In the genomic region with DNA sequence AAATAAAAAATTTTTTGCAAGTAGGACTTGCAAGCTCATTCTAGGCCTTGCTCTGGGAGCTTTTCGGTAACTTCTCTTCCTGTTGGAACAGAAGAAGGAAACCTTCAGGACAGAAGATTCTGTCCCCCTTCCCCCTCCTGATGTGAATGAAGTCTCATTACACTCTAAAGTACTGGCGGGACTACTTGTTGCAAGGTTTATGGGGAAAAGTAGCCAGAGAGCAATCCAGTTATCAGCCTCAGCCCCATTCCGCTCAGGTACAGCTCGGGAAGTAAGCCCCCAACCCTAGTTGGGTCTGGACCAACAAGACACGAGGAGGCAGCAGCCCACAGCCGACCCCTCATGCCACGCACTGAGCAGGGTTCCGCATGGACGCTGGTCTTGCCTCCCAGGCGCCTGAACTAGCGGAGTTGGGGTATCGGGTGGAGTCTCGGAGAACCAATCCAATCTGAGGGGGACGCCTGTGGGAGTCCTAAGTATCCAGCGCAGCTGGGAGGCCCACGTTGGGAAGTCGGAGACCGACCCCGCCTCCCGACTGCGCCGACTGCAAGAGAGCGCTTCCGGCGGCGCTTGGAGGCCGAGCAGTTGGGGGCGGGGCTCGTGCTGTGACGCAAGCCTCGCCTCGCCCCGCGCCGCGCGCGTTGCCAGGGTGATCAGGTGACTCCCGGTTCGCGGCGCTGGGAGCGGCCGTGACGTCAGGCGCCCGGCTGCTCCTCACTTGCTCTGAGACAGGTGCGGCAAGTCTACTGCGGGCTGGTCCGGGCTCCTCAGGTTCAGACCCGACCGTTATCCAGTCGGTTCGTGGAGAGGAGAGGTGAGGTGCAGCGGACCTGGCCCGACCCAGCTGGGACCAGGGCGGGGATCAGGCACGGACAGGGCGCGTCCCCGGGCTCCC, we compare ENCODE assay signal across 8 cellular contexts. TPM values are rescaled to one million over a fixed set of nuclear protein-coding genes. Genes with fewer than 3 reads are reported as not detected.
DNase-seq lines count a peak whose midpoint lies in the region; ATAC-seq and TF ChIP-seq lines count a peak whose summit lies in the region.

A gene with protein sequence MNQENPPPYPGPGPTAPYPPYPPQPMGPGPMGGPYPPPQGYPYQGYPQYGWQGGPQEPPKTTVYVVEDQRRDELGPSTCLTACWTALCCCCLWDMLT (plus strand): TSS at position 717 of the 895 bp plus-strand sequence. CDS start 19,278 bp downstream, outside the sequence.

- peak within 1 kb of the TSS; percentile 86 for H3K27ac ChIP-seq in VCaP
- H3K27ac ChIP-seq in iPS-18a (ENCODE audit: low read length) = peak within 1 kb of the TSS; percentile 3
- peak within 1 kb of the TSS; percentile 100 for H3K27ac ChIP-seq in skeletal muscle tissue (ENCODE audit: low read depth, low read length)

- H3K4me1 ChIP-seq in iPS-18a (ENCODE audit: control insufficient read depth, low read depth, low read length) (no peaks in the 10 kb centered on the region), skeletal muscle tissue (ENCODE audit: control insufficient read depth in 3 of 3, insufficient read depth in 3 of 3, low read length in 3 of 3) (peaks cover 20 to 30% (median 23%) of the 10 kb centered on the region in 3 donors)

- H3K27me3 ChIP-seq in iPS-18a (ENCODE audit: control insufficient read depth, insufficient read depth, low read length) (peaks cover 5% of the 10 kb centered on the region), skeletal muscle tissue (ENCODE audit: control insufficient read depth in 3 of 3, insufficient read depth in 3 of 3, low read length in 3 of 3) (no peaks in the 10 kb centered on the region)

- ATAC-seq in GM18867 (IDR thresholded peaks at IDR 0.05; ENCODE audit: unreplicated experiment) (peak; percentile 92), HG03097 (IDR thresholded peaks at IDR 0.05; ENCODE audit: low FRiP score, unreplicated experiment) (peak; percentile 89)

- DNase-seq in A172 (ENCODE audit: low spot score) (peak; percentile 83), NCI-H2171 treated with DMSO at 0.1 percent for 48 hours (lab: John Stamatoyannopoulos, UW) (peak; percentile 81), T47D (ENCODE audit: low read depth in 1 of 2, low spot score in 1 of 2) (peak; percentile 98 to 99)

- peak within 1 kb of the TSS; percentile 97 for H3K4me3 ChIP-seq in iPS-18a (ENCODE audit: low read length)
- peak within 1 kb of the TSS; percentile 87 to 95 (median 94) for H3K4me3 ChIP-seq in skeletal muscle tissue (ENCODE audit: low read length in 3 of 3)

- H3K9me3 ChIP-seq in iPS-18a (ENCODE audit: control insufficient read depth, low read depth, low read length) = no peaks in the 10 kb centered on the region
- no peaks in the 10 kb centered on the region for H3K9me3 ChIP-seq in skeletal muscle tissue (ENCODE audit: control insufficient read depth in 3 of 3, low read length in 3 of 3)

- in situ Hi-C loops in T47D (cut with HindIII; ENCODE audit: low pct_unique_long_range_greater_than_20kb, low sequenced_read_pairs) = loop anchor here (25.0 kb wide), 1 partner anchor 137 kb away; a partner anchor contains a TSS

- TF ChIP-seq CTCF in VCaP (conservative IDR thresholded peaks at IDR 0.05) = no peak

- H3K36me3 ChIP-seq in iPS-18a (ENCODE audit: control insufficient read depth, low read depth, low read length) = no peaks in the 10 kb centered on the region
- peaks cover 0 to 2% (median 0%) of the 10 kb centered on the region in 3 donors for H3K36me3 ChIP-seq in skeletal muscle tissue (ENCODE audit: control insufficient read depth in 3 of 3, insufficient read depth in 3 of 3, low read length in 3 of 3)

- H3K9ac ChIP-seq in iPS-18a (ENCODE audit: low read length) (peak within 1 kb of the TSS; percentile 73), skeletal muscle tissue (ENCODE audit: low read depth in 1 of 3, low read length in 3 of 3) (peak within 1 kb of the TSS; percentile 98 to 100 (median 99))

RNA-seq across cellular contexts. Expression of the gene that starts here (rescaled TPM):
- total RNA-seq in A172 (2014; rRNA removed; shearing (Covaris generic)) = 48.4 and 54.9 TPM in 2 replicates
- total RNA-seq in skeletal muscle tissue = 3.1 TPM

Comparison
In these comparisons a context has a peak if more than half of its experiments do, and no peak if none do; other contexts are left out.
1. Peak in every context shown above with its lines: DNase-seq, ATAC-seq, H3K4me3 ChIP-seq and H3K27ac ChIP-seq.
2. RNA of the gene that starts here (total RNA-seq): 48.4 to 54.9 TPM in A172; 3.1 TPM in skeletal muscle tissue (single experiment); every median in the first group is over 10 times any median in the second.
3. H3K27ac ChIP-seq: peak in every context shown above with its lines; median percentile 100 in skeletal muscle tissue; 86 in VCaP; 3 in iPS-18a.